1 cellular context compared by ENCODE assay signal in the genomic region with DNA sequence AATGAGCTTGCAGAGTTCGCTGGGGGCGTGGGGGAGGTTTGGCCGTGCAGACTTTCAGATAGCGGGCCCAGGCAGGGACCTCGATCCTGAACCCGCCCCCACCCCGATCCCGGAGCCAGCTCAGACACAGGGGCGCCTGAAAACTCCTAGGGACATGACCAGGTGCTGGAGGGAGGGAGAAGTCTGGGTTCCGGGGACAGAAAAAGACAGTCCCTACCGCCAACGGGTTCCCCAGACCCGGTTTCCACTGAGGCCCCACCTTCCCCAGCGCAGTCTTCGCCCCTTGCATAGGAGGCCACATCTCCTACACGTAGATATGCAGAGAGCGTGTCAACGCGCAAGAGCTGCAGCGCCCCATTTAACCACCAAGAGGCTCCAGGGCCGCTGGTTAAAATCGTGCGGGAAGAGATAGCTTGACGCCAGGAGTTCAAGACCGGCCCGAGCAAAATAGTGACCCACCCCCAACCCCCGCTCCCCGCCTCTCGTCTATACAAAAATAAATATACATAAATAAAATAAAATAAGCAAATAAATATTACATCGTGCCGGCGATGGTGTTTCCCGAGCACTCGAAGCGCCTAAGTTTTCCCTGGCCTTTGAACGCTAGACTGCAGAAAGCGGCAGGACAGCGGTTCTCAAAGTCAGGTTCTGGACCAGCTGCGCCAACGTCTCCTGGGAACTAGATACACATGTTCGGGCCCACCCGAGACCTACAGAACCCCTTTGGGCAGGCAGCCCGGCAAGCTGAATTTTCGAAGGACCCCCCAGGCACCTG.
TF ChIP-seq lines count a peak whose summit lies in the region.

No MANE protein-coding gene starts in this region.

TF ChIP-seq in K562, 482 proteins besides CTCF, POLR2A, EP300 and RAD21 (continued from another document and continues in another):
- TF ChIP-seq, protein P1, sequence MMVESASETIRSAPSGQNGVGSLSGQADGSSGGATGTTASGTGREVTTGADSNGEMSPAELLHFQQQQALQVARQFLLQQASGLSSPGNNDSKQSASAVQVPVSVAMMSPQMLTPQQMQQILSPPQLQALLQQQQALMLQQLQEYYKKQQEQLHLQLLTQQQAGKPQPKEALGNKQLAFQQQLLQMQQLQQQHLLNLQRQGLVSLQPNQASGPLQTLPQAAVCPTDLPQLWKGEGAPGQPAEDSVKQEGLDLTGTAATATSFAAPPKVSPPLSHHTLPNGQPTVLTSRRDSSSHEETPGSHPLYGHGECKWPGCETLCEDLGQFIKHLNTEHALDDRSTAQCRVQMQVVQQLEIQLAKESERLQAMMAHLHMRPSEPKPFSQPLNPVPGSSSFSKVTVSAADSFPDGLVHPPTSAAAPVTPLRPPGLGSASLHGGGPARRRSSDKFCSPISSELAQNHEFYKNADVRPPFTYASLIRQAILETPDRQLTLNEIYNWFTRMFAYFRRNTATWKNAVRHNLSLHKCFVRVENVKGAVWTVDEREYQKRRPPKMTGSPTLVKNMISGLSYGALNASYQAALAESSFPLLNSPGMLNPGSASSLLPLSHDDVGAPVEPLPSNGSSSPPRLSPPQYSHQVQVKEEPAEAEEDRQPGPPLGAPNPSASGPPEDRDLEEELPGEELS (CRISPR knock-in tag; IDR thresholded peaks at IDR 0.05; ENCODE audit: borderline replicate concordance) = no peak
- TF ChIP-seq ZNF146 (CRISPR knock-in tag; IDR thresholded peaks at IDR 0.05; ENCODE audit: unreplicated experiment) (no peak), CBX3 (IDR thresholded peaks at IDR 0.05; ENCODE audit: borderline replicate concordance in 1 of 2, low read length in 2 of 2) (0 out of 3 replicates have a peak, but pooled peaks of 1 of the 2 experiments have one; percentile 18), ZNF551 (CRISPR knock-in tag; IDR thresholded peaks at IDR 0.05) (no peak), DIDO1 (tag; IDR thresholded peaks at IDR 0.05; ENCODE audit: low read depth) (no peak), CBFA2T3 (IDR thresholded peaks at IDR 0.05) (peak; percentile 17; the same call in 1 of the 2 replicates), SRSF1 (IDR thresholded peaks at IDR 0.05; ENCODE audit: low read depth, low read length) (no peak), NRF1 (conservative IDR thresholded peaks at IDR 0.05 in 1 of 2, IDR thresholded peaks at IDR 0.05 in 1 of 2) (peak; percentile 37 to 52; a peak in 3 of 4 replicates), ZNF347 (CRISPR knock-in tag; IDR thresholded peaks at IDR 0.05; ENCODE audit: low read depth) (no peak), ZNF384 (IDR thresholded peaks at IDR 0.05; ENCODE audit: low read depth, low read length) (no peak), HMG20B (CRISPR knock-in tag; IDR thresholded peaks at IDR 0.05) (no peak), MAZ (CRISPR knock-in tag; conservative IDR thresholded peaks at IDR 0.05 in 1 of 2, IDR thresholded peaks at IDR 0.05 in 1 of 2) (no peak), HNRNPL (IDR thresholded peaks at IDR 0.05; ENCODE audit: low read depth, low read length) (no peak), EGR1 (conservative IDR thresholded peaks at IDR 0.05) (peak; percentile 32), NONO (IDR thresholded peaks at IDR 0.05; ENCODE audit: low read depth in 2 of 2, low read length in 1 of 2) (no peak), PHB (CRISPR knock-in tag; IDR thresholded peaks at IDR 0.05) (no peak), CBX2 (IDR thresholded peaks at IDR 0.05; ENCODE audit: insufficient read depth, low read length, poor library complexity, severe bottlenecking) (no peak), NCOA1 (IDR thresholded peaks at IDR 0.05; ENCODE audit: low read depth) (no peak), HCFC1 (IDR thresholded peaks at IDR 0.05; ENCODE audit: low read depth, low read length) (no peak; the same call in 1 of the 2 replicates), EP400 (IDR thresholded peaks at IDR 0.05) (peak; percentile 9; the same call in 1 of the 2 replicates), HDAC1 (IDR thresholded peaks at IDR 0.05) (0 out of 4 replicates have a peak, but pooled peaks of 1 of the 2 experiments have one; percentile 40), FOXK1 (CRISPR knock-in tag; IDR thresholded peaks at IDR 0.05; ENCODE audit: borderline replicate concordance) (no peak), ZNF212 (CRISPR knock-in tag; IDR thresholded peaks at IDR 0.05) (no peak), KLF6 (CRISPR knock-in tag; IDR thresholded peaks at IDR 0.05; ENCODE audit: borderline replicate concordance) (no peak), LCOR (CRISPR knock-in tag; IDR thresholded peaks at IDR 0.05) (no peak), ZFX (CRISPR knock-in tag; IDR thresholded peaks at IDR 0.05) (peak; percentile 52; the same call in 1 of the 2 replicates), ZFP1 (CRISPR knock-in tag; IDR thresholded peaks at IDR 0.05) (no peak), RNF2 (IDR thresholded peaks at IDR 0.05) (no peak), SMARCA4 (IDR thresholded peaks at IDR 0.05) (no peak), PYGO2 (tag; IDR thresholded peaks at IDR 0.05) (no peak), SMAD3 (CRISPR knock-in tag; conservative IDR thresholded peaks at IDR 0.05) (no peak), CREB1 (IDR thresholded peaks at IDR 0.05) (no peak), CREB1 (CRISPR knock-in tag; IDR thresholded peaks at IDR 0.05) (peak; percentile 36; the same call in 1 of the 2 replicates), RFX1 (IDR thresholded peaks at IDR 0.05) (no peak), YBX1 (IDR thresholded peaks at IDR 0.05) (no peak)
- TF ChIP-seq, protein P2, sequence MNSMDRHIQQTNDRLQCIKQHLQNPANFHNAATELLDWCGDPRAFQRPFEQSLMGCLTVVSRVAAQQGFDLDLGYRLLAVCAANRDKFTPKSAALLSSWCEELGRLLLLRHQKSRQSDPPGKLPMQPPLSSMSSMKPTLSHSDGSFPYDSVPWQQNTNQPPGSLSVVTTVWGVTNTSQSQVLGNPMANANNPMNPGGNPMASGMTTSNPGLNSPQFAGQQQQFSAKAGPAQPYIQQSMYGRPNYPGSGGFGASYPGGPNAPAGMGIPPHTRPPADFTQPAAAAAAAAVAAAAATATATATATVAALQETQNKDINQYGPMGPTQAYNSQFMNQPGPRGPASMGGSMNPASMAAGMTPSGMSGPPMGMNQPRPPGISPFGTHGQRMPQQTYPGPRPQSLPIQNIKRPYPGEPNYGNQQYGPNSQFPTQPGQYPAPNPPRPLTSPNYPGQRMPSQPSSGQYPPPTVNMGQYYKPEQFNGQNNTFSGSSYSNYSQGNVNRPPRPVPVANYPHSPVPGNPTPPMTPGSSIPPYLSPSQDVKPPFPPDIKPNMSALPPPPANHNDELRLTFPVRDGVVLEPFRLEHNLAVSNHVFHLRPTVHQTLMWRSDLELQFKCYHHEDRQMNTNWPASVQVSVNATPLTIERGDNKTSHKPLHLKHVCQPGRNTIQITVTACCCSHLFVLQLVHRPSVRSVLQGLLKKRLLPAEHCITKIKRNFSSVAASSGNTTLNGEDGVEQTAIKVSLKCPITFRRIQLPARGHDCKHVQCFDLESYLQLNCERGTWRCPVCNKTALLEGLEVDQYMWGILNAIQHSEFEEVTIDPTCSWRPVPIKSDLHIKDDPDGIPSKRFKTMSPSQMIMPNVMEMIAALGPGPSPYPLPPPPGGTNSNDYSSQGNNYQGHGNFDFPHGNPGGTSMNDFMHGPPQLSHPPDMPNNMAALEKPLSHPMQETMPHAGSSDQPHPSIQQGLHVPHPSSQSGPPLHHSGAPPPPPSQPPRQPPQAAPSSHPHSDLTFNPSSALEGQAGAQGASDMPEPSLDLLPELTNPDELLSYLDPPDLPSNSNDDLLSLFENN (IDR thresholded peaks at IDR 0.05; ENCODE audit: low read depth in 2 of 2, low read length in 2 of 2) = no peak
- TF ChIP-seq, protein P3, sequence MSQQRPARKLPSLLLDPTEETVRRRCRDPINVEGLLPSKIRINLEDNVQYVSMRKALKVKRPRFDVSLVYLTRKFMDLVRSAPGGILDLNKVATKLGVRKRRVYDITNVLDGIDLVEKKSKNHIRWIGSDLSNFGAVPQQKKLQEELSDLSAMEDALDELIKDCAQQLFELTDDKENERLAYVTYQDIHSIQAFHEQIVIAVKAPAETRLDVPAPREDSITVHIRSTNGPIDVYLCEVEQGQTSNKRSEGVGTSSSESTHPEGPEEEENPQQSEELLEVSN (IDR thresholded peaks at IDR 0.05; ENCODE audit: borderline replicate concordance in 1 of 2, extremely low read depth in 1 of 2, insufficient read depth in 1 of 2, insufficient read length in 1 of 2, low read depth in 1 of 2, low read length in 1 of 2, poor library complexity in 1 of 2, severe bottlenecking in 1 of 2) = peak; percentile 34 to 77
- TF ChIP-seq, protein P4, sequence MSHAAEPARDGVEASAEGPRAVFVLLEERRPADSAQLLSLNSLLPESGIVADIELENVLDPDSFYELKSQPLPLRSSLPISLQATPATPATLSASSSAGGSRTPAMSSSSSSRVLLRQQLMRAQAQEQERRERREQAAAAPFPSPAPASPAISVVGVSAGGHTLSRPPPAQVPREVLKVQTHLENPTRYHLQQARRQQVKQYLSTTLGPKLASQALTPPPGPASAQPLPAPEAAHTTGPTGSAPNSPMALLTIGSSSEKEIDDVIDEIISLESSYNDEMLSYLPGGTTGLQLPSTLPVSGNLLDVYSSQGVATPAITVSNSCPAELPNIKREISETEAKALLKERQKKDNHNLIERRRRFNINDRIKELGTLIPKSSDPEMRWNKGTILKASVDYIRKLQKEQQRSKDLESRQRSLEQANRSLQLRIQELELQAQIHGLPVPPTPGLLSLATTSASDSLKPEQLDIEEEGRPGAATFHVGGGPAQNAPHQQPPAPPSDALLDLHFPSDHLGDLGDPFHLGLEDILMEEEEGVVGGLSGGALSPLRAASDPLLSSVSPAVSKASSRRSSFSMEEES (CRISPR knock-in tag; IDR thresholded peaks at IDR 0.05) = no peak
- TF ChIP-seq, protein P5, sequence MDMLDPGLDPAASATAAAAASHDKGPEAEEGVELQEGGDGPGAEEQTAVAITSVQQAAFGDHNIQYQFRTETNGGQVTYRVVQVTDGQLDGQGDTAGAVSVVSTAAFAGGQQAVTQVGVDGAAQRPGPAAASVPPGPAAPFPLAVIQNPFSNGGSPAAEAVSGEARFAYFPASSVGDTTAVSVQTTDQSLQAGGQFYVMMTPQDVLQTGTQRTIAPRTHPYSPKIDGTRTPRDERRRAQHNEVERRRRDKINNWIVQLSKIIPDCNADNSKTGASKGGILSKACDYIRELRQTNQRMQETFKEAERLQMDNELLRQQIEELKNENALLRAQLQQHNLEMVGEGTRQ (CRISPR knock-in tag; IDR thresholded peaks at IDR 0.05) = no peak
- TF ChIP-seq, protein P6, sequence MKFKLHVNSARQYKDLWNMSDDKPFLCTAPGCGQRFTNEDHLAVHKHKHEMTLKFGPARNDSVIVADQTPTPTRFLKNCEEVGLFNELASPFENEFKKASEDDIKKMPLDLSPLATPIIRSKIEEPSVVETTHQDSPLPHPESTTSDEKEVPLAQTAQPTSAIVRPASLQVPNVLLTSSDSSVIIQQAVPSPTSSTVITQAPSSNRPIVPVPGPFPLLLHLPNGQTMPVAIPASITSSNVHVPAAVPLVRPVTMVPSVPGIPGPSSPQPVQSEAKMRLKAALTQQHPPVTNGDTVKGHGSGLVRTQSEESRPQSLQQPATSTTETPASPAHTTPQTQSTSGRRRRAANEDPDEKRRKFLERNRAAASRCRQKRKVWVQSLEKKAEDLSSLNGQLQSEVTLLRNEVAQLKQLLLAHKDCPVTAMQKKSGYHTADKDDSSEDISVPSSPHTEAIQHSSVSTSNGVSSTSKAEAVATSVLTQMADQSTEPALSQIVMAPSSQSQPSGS (CRISPR knock-in tag; IDR thresholded peaks at IDR 0.05) = no peak
- TF ChIP-seq, protein P7, sequence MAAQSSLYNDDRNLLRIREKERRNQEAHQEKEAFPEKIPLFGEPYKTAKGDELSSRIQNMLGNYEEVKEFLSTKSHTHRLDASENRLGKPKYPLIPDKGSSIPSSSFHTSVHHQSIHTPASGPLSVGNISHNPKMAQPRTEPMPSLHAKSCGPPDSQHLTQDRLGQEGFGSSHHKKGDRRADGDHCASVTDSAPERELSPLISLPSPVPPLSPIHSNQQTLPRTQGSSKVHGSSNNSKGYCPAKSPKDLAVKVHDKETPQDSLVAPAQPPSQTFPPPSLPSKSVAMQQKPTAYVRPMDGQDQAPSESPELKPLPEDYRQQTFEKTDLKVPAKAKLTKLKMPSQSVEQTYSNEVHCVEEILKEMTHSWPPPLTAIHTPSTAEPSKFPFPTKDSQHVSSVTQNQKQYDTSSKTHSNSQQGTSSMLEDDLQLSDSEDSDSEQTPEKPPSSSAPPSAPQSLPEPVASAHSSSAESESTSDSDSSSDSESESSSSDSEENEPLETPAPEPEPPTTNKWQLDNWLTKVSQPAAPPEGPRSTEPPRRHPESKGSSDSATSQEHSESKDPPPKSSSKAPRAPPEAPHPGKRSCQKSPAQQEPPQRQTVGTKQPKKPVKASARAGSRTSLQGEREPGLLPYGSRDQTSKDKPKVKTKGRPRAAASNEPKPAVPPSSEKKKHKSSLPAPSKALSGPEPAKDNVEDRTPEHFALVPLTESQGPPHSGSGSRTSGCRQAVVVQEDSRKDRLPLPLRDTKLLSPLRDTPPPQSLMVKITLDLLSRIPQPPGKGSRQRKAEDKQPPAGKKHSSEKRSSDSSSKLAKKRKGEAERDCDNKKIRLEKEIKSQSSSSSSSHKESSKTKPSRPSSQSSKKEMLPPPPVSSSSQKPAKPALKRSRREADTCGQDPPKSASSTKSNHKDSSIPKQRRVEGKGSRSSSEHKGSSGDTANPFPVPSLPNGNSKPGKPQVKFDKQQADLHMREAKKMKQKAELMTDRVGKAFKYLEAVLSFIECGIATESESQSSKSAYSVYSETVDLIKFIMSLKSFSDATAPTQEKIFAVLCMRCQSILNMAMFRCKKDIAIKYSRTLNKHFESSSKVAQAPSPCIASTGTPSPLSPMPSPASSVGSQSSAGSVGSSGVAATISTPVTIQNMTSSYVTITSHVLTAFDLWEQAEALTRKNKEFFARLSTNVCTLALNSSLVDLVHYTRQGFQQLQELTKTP (IDR thresholded peaks at IDR 0.05; ENCODE audit: low read depth in 1 of 2, partially characterized antibody in 2 of 2) = no peak
- TF ChIP-seq, protein P8, sequence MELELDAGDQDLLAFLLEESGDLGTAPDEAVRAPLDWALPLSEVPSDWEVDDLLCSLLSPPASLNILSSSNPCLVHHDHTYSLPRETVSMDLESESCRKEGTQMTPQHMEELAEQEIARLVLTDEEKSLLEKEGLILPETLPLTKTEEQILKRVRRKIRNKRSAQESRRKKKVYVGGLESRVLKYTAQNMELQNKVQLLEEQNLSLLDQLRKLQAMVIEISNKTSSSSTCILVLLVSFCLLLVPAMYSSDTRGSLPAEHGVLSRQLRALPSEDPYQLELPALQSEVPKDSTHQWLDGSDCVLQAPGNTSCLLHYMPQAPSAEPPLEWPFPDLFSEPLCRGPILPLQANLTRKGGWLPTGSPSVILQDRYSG (tag; conservative IDR thresholded peaks at IDR 0.05; ENCODE audit: low read depth) = no peak
- TF ChIP-seq, protein P9, sequence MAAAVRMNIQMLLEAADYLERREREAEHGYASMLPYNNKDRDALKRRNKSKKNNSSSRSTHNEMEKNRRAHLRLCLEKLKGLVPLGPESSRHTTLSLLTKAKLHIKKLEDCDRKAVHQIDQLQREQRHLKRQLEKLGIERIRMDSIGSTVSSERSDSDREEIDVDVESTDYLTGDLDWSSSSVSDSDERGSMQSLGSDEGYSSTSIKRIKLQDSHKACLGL (CRISPR knock-in tag; IDR thresholded peaks at IDR 0.05; ENCODE audit: borderline replicate concordance, poor library complexity, severe bottlenecking) = no peak
- TF ChIP-seq, protein P10, sequence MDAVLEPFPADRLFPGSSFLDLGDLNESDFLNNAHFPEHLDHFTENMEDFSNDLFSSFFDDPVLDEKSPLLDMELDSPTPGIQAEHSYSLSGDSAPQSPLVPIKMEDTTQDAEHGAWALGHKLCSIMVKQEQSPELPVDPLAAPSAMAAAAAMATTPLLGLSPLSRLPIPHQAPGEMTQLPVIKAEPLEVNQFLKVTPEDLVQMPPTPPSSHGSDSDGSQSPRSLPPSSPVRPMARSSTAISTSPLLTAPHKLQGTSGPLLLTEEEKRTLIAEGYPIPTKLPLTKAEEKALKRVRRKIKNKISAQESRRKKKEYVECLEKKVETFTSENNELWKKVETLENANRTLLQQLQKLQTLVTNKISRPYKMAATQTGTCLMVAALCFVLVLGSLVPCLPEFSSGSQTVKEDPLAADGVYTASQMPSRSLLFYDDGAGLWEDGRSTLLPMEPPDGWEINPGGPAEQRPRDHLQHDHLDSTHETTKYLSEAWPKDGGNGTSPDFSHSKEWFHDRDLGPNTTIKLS (IDR thresholded peaks at IDR 0.05; ENCODE audit: borderline replicate concordance, low read depth) = peak; percentile 40; the same call in 1 of the 2 replicates
